In genomic region chr4:43547560-43547959, GRCh38 we compare ENCODE assay signal across 7 cellular contexts.
"Had no signal": no experiment of that assay in that cellular context is flagged by ENCODE, and none has a peak within 500 bp of the region (broad histone marks: within the 10 kb centered on the region; RNA-seq: fewer than 3 reads in every experiment).

No MANE protein-coding gene starts in this region.

- H3K36me3 Mint-ChIP-seq: IgD-negative memory B cell had no signal

- DNase-seq: GM23248, GOT3, H7, HFFc6 had no signal

- ATAC-seq: HCT116, HepG2 had no signal

- H3K4me3 Mint-ChIP-seq: HFFc6, IgD-negative memory B cell had no signal

- H3K27me3 Mint-ChIP-seq: IgD-negative memory B cell had no signal

- H3K4me1 Mint-ChIP-seq: IgD-negative memory B cell had no signal
